In the genomic region with DNA sequence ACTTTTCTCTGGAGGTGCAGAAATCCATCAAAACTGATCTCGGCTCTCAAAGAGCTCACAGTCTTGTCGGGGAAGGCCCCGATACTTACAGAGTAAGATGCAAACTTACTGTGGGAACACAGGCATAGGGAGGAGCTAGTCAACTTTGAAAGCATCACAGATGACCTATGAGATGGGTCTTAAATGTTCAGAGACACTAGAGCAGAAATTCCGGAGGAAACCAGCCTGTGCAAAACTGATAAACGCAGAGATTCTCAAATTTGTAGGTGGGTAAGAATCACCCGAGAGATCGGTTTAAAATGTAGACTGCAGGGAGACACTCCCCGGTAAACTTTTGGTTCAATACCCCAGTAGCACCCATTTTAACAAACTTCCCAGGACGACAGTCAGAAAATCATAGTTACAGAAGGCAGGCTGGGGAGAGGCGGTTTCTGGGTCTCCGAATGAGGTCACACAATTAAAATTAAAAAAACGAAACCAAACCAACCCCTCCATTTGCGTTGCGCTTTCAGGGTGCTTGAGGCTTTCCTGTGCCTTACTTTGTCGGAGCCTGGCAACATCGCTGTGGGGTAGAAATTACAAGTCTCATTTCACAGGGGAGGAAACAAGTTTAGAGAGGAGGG, we compare ENCODE assay signal across 1 cellular context.
A peak's percentile ranks its signal among the peaks of the same experiment; 100 is the strongest.
TF ChIP-seq lines count a peak whose summit lies in the region.

No MANE protein-coding gene starts in this region.

TF ChIP-seq in K562, 482 proteins besides CTCF, POLR2A, EP300 and RAD21 (continued from another document):
- TF ChIP-seq, protein P1, sequence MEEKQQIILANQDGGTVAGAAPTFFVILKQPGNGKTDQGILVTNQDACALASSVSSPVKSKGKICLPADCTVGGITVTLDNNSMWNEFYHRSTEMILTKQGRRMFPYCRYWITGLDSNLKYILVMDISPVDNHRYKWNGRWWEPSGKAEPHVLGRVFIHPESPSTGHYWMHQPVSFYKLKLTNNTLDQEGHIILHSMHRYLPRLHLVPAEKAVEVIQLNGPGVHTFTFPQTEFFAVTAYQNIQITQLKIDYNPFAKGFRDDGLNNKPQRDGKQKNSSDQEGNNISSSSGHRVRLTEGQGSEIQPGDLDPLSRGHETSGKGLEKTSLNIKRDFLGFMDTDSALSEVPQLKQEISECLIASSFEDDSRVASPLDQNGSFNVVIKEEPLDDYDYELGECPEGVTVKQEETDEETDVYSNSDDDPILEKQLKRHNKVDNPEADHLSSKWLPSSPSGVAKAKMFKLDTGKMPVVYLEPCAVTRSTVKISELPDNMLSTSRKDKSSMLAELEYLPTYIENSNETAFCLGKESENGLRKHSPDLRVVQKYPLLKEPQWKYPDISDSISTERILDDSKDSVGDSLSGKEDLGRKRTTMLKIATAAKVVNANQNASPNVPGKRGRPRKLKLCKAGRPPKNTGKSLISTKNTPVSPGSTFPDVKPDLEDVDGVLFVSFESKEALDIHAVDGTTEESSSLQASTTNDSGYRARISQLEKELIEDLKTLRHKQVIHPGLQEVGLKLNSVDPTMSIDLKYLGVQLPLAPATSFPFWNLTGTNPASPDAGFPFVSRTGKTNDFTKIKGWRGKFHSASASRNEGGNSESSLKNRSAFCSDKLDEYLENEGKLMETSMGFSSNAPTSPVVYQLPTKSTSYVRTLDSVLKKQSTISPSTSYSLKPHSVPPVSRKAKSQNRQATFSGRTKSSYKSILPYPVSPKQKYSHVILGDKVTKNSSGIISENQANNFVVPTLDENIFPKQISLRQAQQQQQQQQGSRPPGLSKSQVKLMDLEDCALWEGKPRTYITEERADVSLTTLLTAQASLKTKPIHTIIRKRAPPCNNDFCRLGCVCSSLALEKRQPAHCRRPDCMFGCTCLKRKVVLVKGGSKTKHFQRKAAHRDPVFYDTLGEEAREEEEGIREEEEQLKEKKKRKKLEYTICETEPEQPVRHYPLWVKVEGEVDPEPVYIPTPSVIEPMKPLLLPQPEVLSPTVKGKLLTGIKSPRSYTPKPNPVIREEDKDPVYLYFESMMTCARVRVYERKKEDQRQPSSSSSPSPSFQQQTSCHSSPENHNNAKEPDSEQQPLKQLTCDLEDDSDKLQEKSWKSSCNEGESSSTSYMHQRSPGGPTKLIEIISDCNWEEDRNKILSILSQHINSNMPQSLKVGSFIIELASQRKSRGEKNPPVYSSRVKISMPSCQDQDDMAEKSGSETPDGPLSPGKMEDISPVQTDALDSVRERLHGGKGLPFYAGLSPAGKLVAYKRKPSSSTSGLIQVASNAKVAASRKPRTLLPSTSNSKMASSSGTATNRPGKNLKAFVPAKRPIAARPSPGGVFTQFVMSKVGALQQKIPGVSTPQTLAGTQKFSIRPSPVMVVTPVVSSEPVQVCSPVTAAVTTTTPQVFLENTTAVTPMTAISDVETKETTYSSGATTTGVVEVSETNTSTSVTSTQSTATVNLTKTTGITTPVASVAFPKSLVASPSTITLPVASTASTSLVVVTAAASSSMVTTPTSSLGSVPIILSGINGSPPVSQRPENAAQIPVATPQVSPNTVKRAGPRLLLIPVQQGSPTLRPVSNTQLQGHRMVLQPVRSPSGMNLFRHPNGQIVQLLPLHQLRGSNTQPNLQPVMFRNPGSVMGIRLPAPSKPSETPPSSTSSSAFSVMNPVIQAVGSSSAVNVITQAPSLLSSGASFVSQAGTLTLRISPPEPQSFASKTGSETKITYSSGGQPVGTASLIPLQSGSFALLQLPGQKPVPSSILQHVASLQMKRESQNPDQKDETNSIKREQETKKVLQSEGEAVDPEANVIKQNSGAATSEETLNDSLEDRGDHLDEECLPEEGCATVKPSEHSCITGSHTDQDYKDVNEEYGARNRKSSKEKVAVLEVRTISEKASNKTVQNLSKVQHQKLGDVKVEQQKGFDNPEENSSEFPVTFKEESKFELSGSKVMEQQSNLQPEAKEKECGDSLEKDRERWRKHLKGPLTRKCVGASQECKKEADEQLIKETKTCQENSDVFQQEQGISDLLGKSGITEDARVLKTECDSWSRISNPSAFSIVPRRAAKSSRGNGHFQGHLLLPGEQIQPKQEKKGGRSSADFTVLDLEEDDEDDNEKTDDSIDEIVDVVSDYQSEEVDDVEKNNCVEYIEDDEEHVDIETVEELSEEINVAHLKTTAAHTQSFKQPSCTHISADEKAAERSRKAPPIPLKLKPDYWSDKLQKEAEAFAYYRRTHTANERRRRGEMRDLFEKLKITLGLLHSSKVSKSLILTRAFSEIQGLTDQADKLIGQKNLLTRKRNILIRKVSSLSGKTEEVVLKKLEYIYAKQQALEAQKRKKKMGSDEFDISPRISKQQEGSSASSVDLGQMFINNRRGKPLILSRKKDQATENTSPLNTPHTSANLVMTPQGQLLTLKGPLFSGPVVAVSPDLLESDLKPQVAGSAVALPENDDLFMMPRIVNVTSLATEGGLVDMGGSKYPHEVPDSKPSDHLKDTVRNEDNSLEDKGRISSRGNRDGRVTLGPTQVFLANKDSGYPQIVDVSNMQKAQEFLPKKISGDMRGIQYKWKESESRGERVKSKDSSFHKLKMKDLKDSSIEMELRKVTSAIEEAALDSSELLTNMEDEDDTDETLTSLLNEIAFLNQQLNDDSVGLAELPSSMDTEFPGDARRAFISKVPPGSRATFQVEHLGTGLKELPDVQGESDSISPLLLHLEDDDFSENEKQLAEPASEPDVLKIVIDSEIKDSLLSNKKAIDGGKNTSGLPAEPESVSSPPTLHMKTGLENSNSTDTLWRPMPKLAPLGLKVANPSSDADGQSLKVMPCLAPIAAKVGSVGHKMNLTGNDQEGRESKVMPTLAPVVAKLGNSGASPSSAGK (IDR thresholded peaks at IDR 0.05) = peak; percentile 61; the same call in 1 of the 2 replicates
- TF ChIP-seq, protein P2, sequence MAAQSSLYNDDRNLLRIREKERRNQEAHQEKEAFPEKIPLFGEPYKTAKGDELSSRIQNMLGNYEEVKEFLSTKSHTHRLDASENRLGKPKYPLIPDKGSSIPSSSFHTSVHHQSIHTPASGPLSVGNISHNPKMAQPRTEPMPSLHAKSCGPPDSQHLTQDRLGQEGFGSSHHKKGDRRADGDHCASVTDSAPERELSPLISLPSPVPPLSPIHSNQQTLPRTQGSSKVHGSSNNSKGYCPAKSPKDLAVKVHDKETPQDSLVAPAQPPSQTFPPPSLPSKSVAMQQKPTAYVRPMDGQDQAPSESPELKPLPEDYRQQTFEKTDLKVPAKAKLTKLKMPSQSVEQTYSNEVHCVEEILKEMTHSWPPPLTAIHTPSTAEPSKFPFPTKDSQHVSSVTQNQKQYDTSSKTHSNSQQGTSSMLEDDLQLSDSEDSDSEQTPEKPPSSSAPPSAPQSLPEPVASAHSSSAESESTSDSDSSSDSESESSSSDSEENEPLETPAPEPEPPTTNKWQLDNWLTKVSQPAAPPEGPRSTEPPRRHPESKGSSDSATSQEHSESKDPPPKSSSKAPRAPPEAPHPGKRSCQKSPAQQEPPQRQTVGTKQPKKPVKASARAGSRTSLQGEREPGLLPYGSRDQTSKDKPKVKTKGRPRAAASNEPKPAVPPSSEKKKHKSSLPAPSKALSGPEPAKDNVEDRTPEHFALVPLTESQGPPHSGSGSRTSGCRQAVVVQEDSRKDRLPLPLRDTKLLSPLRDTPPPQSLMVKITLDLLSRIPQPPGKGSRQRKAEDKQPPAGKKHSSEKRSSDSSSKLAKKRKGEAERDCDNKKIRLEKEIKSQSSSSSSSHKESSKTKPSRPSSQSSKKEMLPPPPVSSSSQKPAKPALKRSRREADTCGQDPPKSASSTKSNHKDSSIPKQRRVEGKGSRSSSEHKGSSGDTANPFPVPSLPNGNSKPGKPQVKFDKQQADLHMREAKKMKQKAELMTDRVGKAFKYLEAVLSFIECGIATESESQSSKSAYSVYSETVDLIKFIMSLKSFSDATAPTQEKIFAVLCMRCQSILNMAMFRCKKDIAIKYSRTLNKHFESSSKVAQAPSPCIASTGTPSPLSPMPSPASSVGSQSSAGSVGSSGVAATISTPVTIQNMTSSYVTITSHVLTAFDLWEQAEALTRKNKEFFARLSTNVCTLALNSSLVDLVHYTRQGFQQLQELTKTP (IDR thresholded peaks at IDR 0.05; ENCODE audit: low read depth in 1 of 2, partially characterized antibody in 2 of 2) = peak in 1 of 2 experiments; percentile 83
- no peak for TF ChIP-seq RBM34 (IDR thresholded peaks at IDR 0.05; ENCODE audit: borderline replicate concordance, insufficient read depth, low read length)
- TF ChIP-seq NFRKB (IDR thresholded peaks at IDR 0.05; ENCODE audit: low read depth) = peak; percentile 90; the same call in 1 of the 2 replicates
- no peak for TF ChIP-seq CBX5 (IDR thresholded peaks at IDR 0.05; ENCODE audit: borderline replicate concordance, low read depth)
- peak; percentile 89 for TF ChIP-seq ZSCAN29 (IDR thresholded peaks at IDR 0.05)
- TF ChIP-seq PHF20 (IDR thresholded peaks at IDR 0.05; ENCODE audit: partially characterized antibody) = no peak
- no peak for TF ChIP-seq ARID2 (IDR thresholded peaks at IDR 0.05)
- TF ChIP-seq CHD1 (IDR thresholded peaks at IDR 0.05; ENCODE audit: low read length) = peak; percentile 56
- TF ChIP-seq ZC3H4 (CRISPR knock-in tag; IDR thresholded peaks at IDR 0.05; ENCODE audit: borderline replicate concordance) = peak; percentile 56; the same call in 1 of the 2 replicates
- TF ChIP-seq HEY1 (CRISPR knock-in tag; IDR thresholded peaks at IDR 0.05; ENCODE audit: borderline replicate concordance) = peak; percentile 84; the same call in 1 of the 2 replicates
- 0 out of 2 replicates have a peak, but pooled peaks have one; percentile 81 for TF ChIP-seq CHCHD3 (CRISPR knock-in tag; IDR thresholded peaks at IDR 0.05)
- TF ChIP-seq ZNF12 (CRISPR knock-in tag; IDR thresholded peaks at IDR 0.05) = no peak
- TF ChIP-seq CC2D1A (IDR thresholded peaks at IDR 0.05) = 0 out of 2 replicates have a peak, but pooled peaks have one; percentile 12
- peak; percentile 37; the same call in 1 of the 2 replicates for TF ChIP-seq FOSL1 (tag; conservative IDR thresholded peaks at IDR 0.05)
- peak; percentile 42; the same call in 1 of the 2 replicates for TF ChIP-seq ZNF384 (IDR thresholded peaks at IDR 0.05; ENCODE audit: low read depth, low read length)
- 0 out of 2 replicates have a peak, but pooled peaks have one; percentile 12 for TF ChIP-seq ELF2 (CRISPR knock-in tag; IDR thresholded peaks at IDR 0.05)
- TF ChIP-seq ZFX (CRISPR knock-in tag; IDR thresholded peaks at IDR 0.05) = 0 out of 2 replicates have a peak, but pooled peaks have one; percentile 56
- peak; percentile 65; the same call in 1 of the 2 replicates for TF ChIP-seq NBN (IDR thresholded peaks at IDR 0.05; ENCODE audit: low read depth)
- 0 out of 4 replicates have a peak, but pooled peaks of 1 of the 2 experiments have one; percentile 15 for TF ChIP-seq FOXA3 (CRISPR knock-in tag; conservative IDR thresholded peaks at IDR 0.05 in 1 of 2, IDR thresholded peaks at IDR 0.05 in 1 of 2)
- TF ChIP-seq, protein P3, sequence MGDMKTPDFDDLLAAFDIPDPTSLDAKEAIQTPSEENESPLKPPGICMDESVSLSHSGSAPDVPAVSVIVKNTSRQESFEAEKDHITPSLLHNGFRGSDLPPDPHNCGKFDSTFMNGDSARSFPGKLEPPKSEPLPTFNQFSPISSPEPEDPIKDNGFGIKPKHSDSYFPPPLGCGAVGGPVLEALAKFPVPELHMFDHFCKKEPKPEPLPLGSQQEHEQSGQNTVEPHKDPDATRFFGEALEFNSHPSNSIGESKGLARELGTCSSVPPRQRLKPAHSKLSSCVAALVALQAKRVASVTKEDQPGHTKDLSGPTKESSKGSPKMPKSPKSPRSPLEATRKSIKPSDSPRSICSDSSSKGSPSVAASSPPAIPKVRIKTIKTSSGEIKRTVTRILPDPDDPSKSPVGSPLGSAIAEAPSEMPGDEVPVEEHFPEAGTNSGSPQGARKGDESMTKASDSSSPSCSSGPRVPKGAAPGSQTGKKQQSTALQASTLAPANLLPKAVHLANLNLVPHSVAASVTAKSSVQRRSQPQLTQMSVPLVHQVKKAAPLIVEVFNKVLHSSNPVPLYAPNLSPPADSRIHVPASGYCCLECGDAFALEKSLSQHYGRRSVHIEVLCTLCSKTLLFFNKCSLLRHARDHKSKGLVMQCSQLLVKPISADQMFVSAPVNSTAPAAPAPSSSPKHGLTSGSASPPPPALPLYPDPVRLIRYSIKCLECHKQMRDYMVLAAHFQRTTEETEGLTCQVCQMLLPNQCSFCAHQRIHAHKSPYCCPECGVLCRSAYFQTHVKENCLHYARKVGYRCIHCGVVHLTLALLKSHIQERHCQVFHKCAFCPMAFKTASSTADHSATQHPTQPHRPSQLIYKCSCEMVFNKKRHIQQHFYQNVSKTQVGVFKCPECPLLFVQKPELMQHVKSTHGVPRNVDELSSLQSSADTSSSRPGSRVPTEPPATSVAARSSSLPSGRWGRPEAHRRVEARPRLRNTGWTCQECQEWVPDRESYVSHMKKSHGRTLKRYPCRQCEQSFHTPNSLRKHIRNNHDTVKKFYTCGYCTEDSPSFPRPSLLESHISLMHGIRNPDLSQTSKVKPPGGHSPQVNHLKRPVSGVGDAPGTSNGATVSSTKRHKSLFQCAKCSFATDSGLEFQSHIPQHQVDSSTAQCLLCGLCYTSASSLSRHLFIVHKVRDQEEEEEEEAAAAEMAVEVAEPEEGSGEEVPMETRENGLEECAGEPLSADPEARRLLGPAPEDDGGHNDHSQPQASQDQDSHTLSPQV (IDR thresholded peaks at IDR 0.05) = peak; percentile 64; the same call in 1 of the 2 replicates
